10 cellular contexts compared by ENCODE assay signal in genomic region chr6:16854986-16855385, GRCh38.
DNase-seq lines count a peak whose midpoint lies in the region; ATAC-seq and TF ChIP-seq lines count a peak whose summit lies in the region.
"Had no signal": no experiment of that assay in that cellular context is flagged by ENCODE, and none has a peak within 500 bp of the region (broad histone marks: within the 10 kb centered on the region; RNA-seq: fewer than 3 reads in every experiment).

No MANE protein-coding gene starts in this region.

- H3K4me1 ChIP-seq in Loucy (ENCODE audit: insufficient read depth, low read length, poor library complexity, severe bottlenecking) = peaks cover 74% of the 10 kb centered on the region

- H4K20me1 ChIP-seq in Loucy (ENCODE audit: insufficient read depth, low read length, poor library complexity, severe bottlenecking) = no peaks in the 10 kb centered on the region

- H3K79me2 ChIP-seq in Loucy (ENCODE audit: insufficient read depth, low read length) = no peaks in the 10 kb centered on the region

- H2AFZ ChIP-seq in Loucy (ENCODE audit: low read length) = 0 out of 2 replicates have a peak overlapping the region, but pooled peaks have one; percentile 11

- TF ChIP-seq CTCF in Loucy (conservative IDR thresholded peaks at IDR 0.05; ENCODE audit: low read length) (no peak), endothelial cell (IDR thresholded peaks at IDR 0.05; ENCODE audit: unreplicated experiment) (no peak)

- peak overlapping the region; percentile 8 for H3K4me3 ChIP-seq in Loucy (ENCODE audit: low read length, poor library complexity, severe bottlenecking)
- H3K4me3 ChIP-seq: heart left ventricle had no signal

- H3K9me3 ChIP-seq in Loucy (ENCODE audit: insufficient read depth, low read depth, low read length) = no peaks in the 10 kb centered on the region
- H3K9me3 ChIP-seq: heart left ventricle had no signal

- DNase-seq in globus pallidus (ENCODE audit: low spot score) (no peak), NCI-H446 treated with DMSO at 0.1 percent for 48 hours (lab: John Stamatoyannopoulos, UW) (no peak), endothelial cell (ENCODE audit: low spot score) (no peak)
- no peak for DNase-seq in activated naive CD4-positive, alpha-beta T cell treated with anti-CD3 and anti-CD28 coated beads, Interleukin-2, amount 10 ng/mL, durations not matched to agents 7 days and 5 days
- DNase-seq: heart left ventricle had no signal

- peak; percentile 85 for ATAC-seq in GM18498 (IDR thresholded peaks at IDR 0.05; ENCODE audit: unreplicated experiment)
- peak; percentile 78 for ATAC-seq in GM19467 (IDR thresholded peaks at IDR 0.05; ENCODE audit: unreplicated experiment)
- ATAC-seq in HG02885 (IDR thresholded peaks at IDR 0.05; ENCODE audit: poor library complexity, unreplicated experiment) = peak; percentile 82
- ATAC-seq: heart left ventricle had no signal

- no peaks in the 10 kb centered on the region for H3K27me3 Mint-ChIP-seq in endothelial cell (ENCODE audit: unreplicated experiment)
- H3K27me3 Mint-ChIP-seq in activated naive CD4-positive, alpha-beta T cell treated with anti-CD3 and anti-CD28 coated beads, Interleukin-2, amount 10 ng/mL, durations not matched to agents 7 days and 5 days = peaks cover 6% of the 10 kb centered on the region

- no peaks in the 10 kb centered on the region for H3K9me3 Mint-ChIP-seq in endothelial cell (ENCODE audit: unreplicated experiment)
- H3K9me3 Mint-ChIP-seq in activated naive CD4-positive, alpha-beta T cell treated with anti-CD3 and anti-CD28 coated beads, Interleukin-2, amount 10 ng/mL, durations not matched to agents 7 days and 5 days = no peaks in the 10 kb centered on the region
- H3K9me3 Mint-ChIP-seq: mesothelial cell of epicardium had no signal

- H3K27me3 ChIP-seq in Loucy (ENCODE audit: insufficient read depth, low read length, poor library complexity, severe bottlenecking) = no peaks in the 10 kb centered on the region
- H3K27me3 ChIP-seq: heart left ventricle had no signal

- CTCF ChIA-PET in activated naive CD4-positive, alpha-beta T cell treated with anti-CD3 and anti-CD28 coated beads, Interleukin-2, amount 10 ng/mL, durations not matched to agents 7 days and 5 days (lab: Charles Lee) = interaction anchor here (1.2 kb wide), 1 partner anchor 84 kb away, joined by 3 read pairs; no protein-coding TSS in a partner anchor

- no peaks in the 10 kb centered on the region for H3K36me3 ChIP-seq in Loucy (ENCODE audit: insufficient read depth, low read length)
- H3K36me3 ChIP-seq: heart left ventricle had no signal

- H3K4me1 Mint-ChIP-seq in endothelial cell (ENCODE audit: unreplicated experiment) = peaks cover 22% of the 10 kb centered on the region
- H3K4me1 Mint-ChIP-seq in activated naive CD4-positive, alpha-beta T cell treated with anti-CD3 and anti-CD28 coated beads, Interleukin-2, amount 10 ng/mL, durations not matched to agents 7 days and 5 days = peaks cover 16% of the 10 kb centered on the region

- H3K27ac Mint-ChIP-seq in endothelial cell (ENCODE audit: unreplicated experiment) = no peak overlapping the region
- no peak overlapping the region for H3K27ac Mint-ChIP-seq in activated naive CD4-positive, alpha-beta T cell treated with anti-CD3 and anti-CD28 coated beads, Interleukin-2, amount 10 ng/mL, durations not matched to agents 7 days and 5 days
- H3K27ac Mint-ChIP-seq: mesothelial cell of epicardium had no signal

- H3K4me2 ChIP-seq in Loucy (ENCODE audit: low read depth, low read length, poor library complexity, severe bottlenecking) = peak overlapping the region; percentile 57

- 0 out of 2 replicates have a peak, but pooled peaks cover 4% of the 10 kb centered on the region for H3F3A ChIP-seq in Loucy (ENCODE audit: low read depth)

- peak overlapping the region; percentile 2 for H3K9ac ChIP-seq in Loucy (ENCODE audit: low read depth, low read length, poor library complexity, severe bottlenecking)

- no peak overlapping the region for H3K4me3 Mint-ChIP-seq in endothelial cell (ENCODE audit: unreplicated experiment)
- no peak overlapping the region for H3K4me3 Mint-ChIP-seq in activated naive CD4-positive, alpha-beta T cell treated with anti-CD3 and anti-CD28 coated beads, Interleukin-2, amount 10 ng/mL, durations not matched to agents 7 days and 5 days
- H3K4me3 Mint-ChIP-seq: mesothelial cell of epicardium had no signal

- H3K36me3 Mint-ChIP-seq in endothelial cell (ENCODE audit: low read depth, unreplicated experiment) = no peaks in the 10 kb centered on the region
- H3K36me3 Mint-ChIP-seq in activated naive CD4-positive, alpha-beta T cell treated with anti-CD3 and anti-CD28 coated beads, Interleukin-2, amount 10 ng/mL, durations not matched to agents 7 days and 5 days = no peaks in the 10 kb centered on the region
- H3K36me3 Mint-ChIP-seq: mesothelial cell of epicardium had no signal

- H3K9me2 ChIP-seq in Loucy (replicated peaks; ENCODE audit: low read depth, low read length) = no peaks in the 10 kb centered on the region
